1 cellular context compared by ENCODE assay signal in the genomic region with DNA sequence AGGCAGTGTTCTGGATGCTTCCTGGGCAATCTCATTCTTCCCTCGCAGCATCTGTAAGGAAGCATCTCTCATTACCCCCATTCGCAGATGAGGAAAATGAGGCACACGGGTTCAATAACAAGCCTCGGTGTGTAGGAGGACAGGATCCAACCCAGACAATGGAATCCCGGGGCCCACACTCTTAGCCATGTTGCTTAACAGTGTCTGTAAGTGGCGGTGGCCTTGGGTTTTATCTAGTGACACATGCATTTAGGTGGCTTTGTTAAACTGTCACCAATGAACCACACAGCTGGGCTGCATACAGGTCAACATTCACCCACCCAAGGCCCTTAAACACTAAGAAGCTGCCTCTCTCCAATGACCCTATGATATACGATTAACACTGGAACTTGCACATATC.
TF ChIP-seq lines count a peak whose summit lies in the region.

No MANE protein-coding gene starts in this region.

TF ChIP-seq in HepG2, 621 proteins besides CTCF, POLR2A, EP300 and RAD21 (continued from another document and continues in another):
- TF ChIP-seq, protein P1, sequence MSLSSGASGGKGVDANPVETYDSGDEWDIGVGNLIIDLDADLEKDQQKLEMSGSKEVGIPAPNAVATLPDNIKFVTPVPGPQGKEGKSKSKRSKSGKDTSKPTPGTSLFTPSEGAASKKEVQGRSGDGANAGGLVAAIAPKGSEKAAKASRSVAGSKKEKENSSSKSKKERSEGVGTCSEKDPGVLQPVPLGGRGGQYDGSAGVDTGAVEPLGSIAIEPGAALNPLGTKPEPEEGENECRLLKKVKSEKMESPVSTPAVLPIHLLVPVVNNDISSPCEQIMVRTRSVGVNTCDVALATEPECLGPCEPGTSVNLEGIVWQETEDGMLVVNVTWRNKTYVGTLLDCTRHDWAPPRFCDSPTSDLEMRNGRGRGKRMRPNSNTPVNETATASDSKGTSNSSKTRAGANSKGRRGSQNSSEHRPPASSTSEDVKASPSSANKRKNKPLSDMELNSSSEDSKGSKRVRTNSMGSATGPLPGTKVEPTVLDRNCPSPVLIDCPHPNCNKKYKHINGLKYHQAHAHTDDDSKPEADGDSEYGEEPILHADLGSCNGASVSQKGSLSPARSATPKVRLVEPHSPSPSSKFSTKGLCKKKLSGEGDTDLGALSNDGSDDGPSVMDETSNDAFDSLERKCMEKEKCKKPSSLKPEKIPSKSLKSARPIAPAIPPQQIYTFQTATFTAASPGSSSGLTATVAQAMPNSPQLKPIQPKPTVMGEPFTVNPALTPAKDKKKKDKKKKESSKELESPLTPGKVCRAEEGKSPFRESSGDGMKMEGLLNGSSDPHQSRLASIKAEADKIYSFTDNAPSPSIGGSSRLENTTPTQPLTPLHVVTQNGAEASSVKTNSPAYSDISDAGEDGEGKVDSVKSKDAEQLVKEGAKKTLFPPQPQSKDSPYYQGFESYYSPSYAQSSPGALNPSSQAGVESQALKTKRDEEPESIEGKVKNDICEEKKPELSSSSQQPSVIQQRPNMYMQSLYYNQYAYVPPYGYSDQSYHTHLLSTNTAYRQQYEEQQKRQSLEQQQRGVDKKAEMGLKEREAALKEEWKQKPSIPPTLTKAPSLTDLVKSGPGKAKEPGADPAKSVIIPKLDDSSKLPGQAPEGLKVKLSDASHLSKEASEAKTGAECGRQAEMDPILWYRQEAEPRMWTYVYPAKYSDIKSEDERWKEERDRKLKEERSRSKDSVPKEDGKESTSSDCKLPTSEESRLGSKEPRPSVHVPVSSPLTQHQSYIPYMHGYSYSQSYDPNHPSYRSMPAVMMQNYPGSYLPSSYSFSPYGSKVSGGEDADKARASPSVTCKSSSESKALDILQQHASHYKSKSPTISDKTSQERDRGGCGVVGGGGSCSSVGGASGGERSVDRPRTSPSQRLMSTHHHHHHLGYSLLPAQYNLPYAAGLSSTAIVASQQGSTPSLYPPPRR (CRISPR knock-in tag; IDR thresholded peaks at IDR 0.05; ENCODE audit: borderline replicate concordance), result peak; percentile 47; the same call in 1 of the 2 replicates
- TF ChIP-seq MED1 (CRISPR knock-in tag; IDR thresholded peaks at IDR 0.05), result peak; percentile 63; the same call in 1 of the 2 replicates
- TF ChIP-seq CREM (IDR thresholded peaks at IDR 0.05), result peak; percentile 44; the same call in 1 of the 2 replicates
- TF ChIP-seq CREM (CRISPR knock-in tag; IDR thresholded peaks at IDR 0.05), result no peak
- TF ChIP-seq HMG20B (CRISPR knock-in tag; conservative IDR thresholded peaks at IDR 0.05), result no peak; the same call in 1 of the 2 replicates
- TF ChIP-seq XRCC5 (optimal IDR thresholded peaks at IDR 0.05; ENCODE audit: low read length), result peak; percentile 9
- 0 out of 2 replicates have a peak, but pooled peaks have one; percentile 49 for TF ChIP-seq TBX3 (IDR thresholded peaks at IDR 0.05; ENCODE audit: borderline replicate concordance)
- peak; percentile 60; the same call in 1 of the 2 replicates for TF ChIP-seq NR2F2 (IDR thresholded peaks at IDR 0.05; ENCODE audit: borderline replicate concordance, low read depth)
- TF ChIP-seq POGZ (CRISPR knock-in tag; IDR thresholded peaks at IDR 0.05), result peak; percentile 69
- peak; percentile 70 for TF ChIP-seq SMAD3 (CRISPR knock-in tag; IDR thresholded peaks at IDR 0.05)
- TF ChIP-seq HNF4G (IDR thresholded peaks at IDR 0.05; ENCODE audit: borderline replicate concordance, low read depth, low read length), result no peak
- TF ChIP-seq HNF4G (CRISPR knock-in tag; IDR thresholded peaks at IDR 0.05; ENCODE audit: borderline replicate concordance, low read depth), result no peak
- TF ChIP-seq, protein P2, sequence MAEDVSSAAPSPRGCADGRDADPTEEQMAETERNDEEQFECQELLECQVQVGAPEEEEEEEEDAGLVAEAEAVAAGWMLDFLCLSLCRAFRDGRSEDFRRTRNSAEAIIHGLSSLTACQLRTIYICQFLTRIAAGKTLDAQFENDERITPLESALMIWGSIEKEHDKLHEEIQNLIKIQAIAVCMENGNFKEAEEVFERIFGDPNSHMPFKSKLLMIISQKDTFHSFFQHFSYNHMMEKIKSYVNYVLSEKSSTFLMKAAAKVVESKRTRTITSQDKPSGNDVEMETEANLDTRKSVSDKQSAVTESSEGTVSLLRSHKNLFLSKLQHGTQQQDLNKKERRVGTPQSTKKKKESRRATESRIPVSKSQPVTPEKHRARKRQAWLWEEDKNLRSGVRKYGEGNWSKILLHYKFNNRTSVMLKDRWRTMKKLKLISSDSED (CRISPR knock-in tag; IDR thresholded peaks at IDR 0.05), result no peak
- TF ChIP-seq ZKSCAN8 (CRISPR knock-in tag; IDR thresholded peaks at IDR 0.05; ENCODE audit: borderline replicate concordance), result 0 out of 2 replicates have a peak, but pooled peaks have one; percentile 35
- 0 out of 2 replicates have a peak, but pooled peaks have one; percentile 51 for TF ChIP-seq SIN3A (IDR thresholded peaks at IDR 0.05; ENCODE audit: borderline replicate concordance, low read depth, low read length)
- TF ChIP-seq, protein P3, sequence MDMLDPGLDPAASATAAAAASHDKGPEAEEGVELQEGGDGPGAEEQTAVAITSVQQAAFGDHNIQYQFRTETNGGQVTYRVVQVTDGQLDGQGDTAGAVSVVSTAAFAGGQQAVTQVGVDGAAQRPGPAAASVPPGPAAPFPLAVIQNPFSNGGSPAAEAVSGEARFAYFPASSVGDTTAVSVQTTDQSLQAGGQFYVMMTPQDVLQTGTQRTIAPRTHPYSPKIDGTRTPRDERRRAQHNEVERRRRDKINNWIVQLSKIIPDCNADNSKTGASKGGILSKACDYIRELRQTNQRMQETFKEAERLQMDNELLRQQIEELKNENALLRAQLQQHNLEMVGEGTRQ (IDR thresholded peaks at IDR 0.05; ENCODE audit: low read depth, low read length), result no peak
- TF ChIP-seq, protein P3 (CRISPR knock-in tag; IDR thresholded peaks at IDR 0.05; ENCODE audit: borderline replicate concordance), result no peak
- TF ChIP-seq KDM1A (CRISPR knock-in tag; IDR thresholded peaks at IDR 0.05), result peak; percentile 88
- TF ChIP-seq ZNF563 (CRISPR knock-in tag; IDR thresholded peaks at IDR 0.05), result no peak
- no peak for TF ChIP-seq ZNF891 (CRISPR knock-in tag; IDR thresholded peaks at IDR 0.05)
- TF ChIP-seq, protein P4, sequence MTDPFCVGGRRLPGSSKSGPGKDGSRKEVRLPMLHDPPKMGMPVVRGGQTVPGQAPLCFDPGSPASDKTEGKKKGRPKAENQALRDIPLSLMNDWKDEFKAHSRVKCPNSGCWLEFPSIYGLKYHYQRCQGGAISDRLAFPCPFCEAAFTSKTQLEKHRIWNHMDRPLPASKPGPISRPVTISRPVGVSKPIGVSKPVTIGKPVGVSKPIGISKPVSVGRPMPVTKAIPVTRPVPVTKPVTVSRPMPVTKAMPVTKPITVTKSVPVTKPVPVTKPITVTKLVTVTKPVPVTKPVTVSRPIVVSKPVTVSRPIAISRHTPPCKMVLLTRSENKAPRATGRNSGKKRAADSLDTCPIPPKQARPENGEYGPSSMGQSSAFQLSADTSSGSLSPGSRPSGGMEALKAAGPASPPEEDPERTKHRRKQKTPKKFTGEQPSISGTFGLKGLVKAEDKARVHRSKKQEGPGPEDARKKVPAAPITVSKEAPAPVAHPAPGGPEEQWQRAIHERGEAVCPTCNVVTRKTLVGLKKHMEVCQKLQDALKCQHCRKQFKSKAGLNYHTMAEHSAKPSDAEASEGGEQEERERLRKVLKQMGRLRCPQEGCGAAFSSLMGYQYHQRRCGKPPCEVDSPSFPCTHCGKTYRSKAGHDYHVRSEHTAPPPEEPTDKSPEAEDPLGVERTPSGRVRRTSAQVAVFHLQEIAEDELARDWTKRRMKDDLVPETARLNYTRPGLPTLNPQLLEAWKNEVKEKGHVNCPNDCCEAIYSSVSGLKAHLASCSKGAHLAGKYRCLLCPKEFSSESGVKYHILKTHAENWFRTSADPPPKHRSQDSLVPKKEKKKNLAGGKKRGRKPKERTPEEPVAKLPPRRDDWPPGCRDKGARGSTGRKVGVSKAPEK (CRISPR knock-in tag; IDR thresholded peaks at IDR 0.05; ENCODE audit: borderline replicate concordance), result no peak
- no peak for TF ChIP-seq NFATC3 (CRISPR knock-in tag; IDR thresholded peaks at IDR 0.05)
- TF ChIP-seq RXRB (CRISPR knock-in tag; IDR thresholded peaks at IDR 0.05; ENCODE audit: borderline replicate concordance), result peak; percentile 87
- TF ChIP-seq, protein P5, sequence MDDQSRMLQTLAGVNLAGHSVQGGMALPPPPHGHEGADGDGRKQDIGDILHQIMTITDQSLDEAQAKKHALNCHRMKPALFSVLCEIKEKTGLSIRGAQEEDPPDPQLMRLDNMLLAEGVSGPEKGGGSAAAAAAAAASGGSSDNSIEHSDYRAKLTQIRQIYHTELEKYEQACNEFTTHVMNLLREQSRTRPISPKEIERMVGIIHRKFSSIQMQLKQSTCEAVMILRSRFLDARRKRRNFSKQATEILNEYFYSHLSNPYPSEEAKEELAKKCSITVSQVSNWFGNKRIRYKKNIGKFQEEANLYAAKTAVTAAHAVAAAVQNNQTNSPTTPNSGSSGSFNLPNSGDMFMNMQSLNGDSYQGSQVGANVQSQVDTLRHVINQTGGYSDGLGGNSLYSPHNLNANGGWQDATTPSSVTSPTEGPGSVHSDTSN (CRISPR knock-in tag; IDR thresholded peaks at IDR 0.05; ENCODE audit: borderline replicate concordance), result no peak
- TF ChIP-seq CREB1 (IDR thresholded peaks at IDR 0.05), result no peak
- peak; percentile 52; the same call in 1 of the 2 replicates for TF ChIP-seq CREB1 (CRISPR knock-in tag; IDR thresholded peaks at IDR 0.05)
- TF ChIP-seq SIX4 (CRISPR knock-in tag; IDR thresholded peaks at IDR 0.05), result 0 out of 2 replicates have a peak, but pooled peaks have one; percentile 34
- TF ChIP-seq ZFY (CRISPR knock-in tag; IDR thresholded peaks at IDR 0.05), result peak; percentile 40
- no peak for TF ChIP-seq ZNF572 (CRISPR knock-in tag; IDR thresholded peaks at IDR 0.05)
- TF ChIP-seq, protein P6, sequence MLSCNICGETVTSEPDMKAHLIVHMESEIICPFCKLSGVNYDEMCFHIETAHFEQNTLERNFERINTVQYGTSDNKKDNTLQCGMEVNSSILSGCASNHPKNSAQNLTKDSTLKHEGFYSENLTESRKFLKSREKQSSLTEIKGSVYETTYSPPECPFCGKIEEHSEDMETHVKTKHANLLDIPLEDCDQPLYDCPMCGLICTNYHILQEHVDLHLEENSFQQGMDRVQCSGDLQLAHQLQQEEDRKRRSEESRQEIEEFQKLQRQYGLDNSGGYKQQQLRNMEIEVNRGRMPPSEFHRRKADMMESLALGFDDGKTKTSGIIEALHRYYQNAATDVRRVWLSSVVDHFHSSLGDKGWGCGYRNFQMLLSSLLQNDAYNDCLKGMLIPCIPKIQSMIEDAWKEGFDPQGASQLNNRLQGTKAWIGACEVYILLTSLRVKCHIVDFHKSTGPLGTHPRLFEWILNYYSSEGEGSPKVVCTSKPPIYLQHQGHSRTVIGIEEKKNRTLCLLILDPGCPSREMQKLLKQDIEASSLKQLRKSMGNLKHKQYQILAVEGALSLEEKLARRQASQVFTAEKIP (CRISPR knock-in tag; IDR thresholded peaks at IDR 0.05; ENCODE audit: borderline replicate concordance), result no peak
- TF ChIP-seq, protein P7, sequence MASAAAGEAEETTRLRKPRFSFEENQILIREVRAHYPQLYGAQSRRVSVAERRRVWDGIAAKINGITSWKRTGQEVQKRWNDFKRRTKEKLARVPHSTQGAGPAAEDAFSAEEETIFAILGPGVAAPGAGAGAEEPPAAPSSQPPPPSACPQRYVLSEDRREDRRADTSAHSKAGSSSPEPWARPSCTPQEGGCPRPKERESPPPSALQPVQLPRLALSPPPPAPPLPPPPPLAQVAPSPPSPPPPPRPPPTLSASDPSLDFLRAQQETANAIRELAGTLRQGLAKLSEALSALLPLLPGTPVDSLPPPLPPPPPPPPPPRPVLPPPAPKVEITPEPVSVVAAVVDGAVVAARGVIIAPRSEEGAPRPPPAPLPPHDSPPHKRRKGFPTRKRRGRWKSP (CRISPR knock-in tag; IDR thresholded peaks at IDR 0.05), result peak; percentile 45; the same call in 1 of the 2 replicates
- TF ChIP-seq, protein P8, sequence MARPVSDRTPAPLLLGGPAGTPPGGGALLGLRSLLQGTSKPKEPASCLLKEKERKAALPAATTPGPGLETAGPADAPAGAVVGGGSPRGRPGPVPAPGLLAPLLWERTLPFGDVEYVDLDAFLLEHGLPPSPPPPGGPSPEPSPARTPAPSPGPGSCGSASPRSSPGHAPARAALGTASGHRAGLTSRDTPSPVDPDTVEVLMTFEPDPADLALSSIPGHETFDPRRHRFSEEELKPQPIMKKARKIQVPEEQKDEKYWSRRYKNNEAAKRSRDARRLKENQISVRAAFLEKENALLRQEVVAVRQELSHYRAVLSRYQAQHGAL (CRISPR knock-in tag; IDR thresholded peaks at IDR 0.05; ENCODE audit: not compliant biosample characterization), result no peak
- TF ChIP-seq ASH2L (IDR thresholded peaks at IDR 0.05; ENCODE audit: insufficient read length, low read depth, low read length), result peak; percentile 33
- TF ChIP-seq, protein P9, sequence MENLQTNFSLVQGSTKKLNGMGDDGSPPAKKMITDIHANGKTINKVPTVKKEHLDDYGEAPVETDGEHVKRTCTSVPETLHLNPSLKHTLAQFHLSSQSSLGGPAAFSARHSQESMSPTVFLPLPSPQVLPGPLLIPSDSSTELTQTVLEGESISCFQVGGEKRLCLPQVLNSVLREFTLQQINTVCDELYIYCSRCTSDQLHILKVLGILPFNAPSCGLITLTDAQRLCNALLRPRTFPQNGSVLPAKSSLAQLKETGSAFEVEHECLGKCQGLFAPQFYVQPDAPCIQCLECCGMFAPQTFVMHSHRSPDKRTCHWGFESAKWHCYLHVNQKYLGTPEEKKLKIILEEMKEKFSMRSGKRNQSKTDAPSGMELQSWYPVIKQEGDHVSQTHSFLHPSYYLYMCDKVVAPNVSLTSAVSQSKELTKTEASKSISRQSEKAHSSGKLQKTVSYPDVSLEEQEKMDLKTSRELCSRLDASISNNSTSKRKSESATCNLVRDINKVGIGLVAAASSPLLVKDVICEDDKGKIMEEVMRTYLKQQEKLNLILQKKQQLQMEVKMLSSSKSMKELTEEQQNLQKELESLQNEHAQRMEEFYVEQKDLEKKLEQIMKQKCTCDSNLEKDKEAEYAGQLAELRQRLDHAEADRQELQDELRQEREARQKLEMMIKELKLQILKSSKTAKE (CRISPR knock-in tag; IDR thresholded peaks at IDR 0.05; ENCODE audit: borderline replicate concordance), result peak; percentile 96
- peak; percentile 55; the same call in 1 of the 2 replicates for TF ChIP-seq MIER2 (CRISPR knock-in tag; IDR thresholded peaks at IDR 0.05)
- TF ChIP-seq ETV5 (CRISPR knock-in tag; IDR thresholded peaks at IDR 0.05; ENCODE audit: borderline replicate concordance), result peak; percentile 84
- TF ChIP-seq MEIS2 (CRISPR knock-in tag; IDR thresholded peaks at IDR 0.05), result peak; percentile 45; the same call in 1 of the 2 replicates
- TF ChIP-seq NFIC (IDR thresholded peaks at IDR 0.05; ENCODE audit: low read length), result peak; percentile 59; the same call in 1 of the 2 replicates
- TF ChIP-seq, protein P10, sequence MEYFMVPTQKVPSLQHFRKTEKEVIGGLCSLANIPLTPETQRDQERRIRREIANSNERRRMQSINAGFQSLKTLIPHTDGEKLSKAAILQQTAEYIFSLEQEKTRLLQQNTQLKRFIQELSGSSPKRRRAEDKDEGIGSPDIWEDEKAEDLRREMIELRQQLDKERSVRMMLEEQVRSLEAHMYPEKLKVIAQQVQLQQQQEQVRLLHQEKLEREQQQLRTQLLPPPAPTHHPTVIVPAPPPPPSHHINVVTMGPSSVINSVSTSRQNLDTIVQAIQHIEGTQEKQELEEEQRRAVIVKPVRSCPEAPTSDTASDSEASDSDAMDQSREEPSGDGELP (IDR thresholded peaks at IDR 0.05; ENCODE audit: borderline replicate concordance, low read depth), result peak; percentile 97
- peak; percentile 91 for TF ChIP-seq FOSL2 (CRISPR knock-in tag; IDR thresholded peaks at IDR 0.05)
